8 cellular contexts compared by ENCODE assay signal in genomic region chr4:15238720-15239119, GRCh38.
DNase-seq lines count a peak whose midpoint lies in the region; ATAC-seq and TF ChIP-seq lines count a peak whose summit lies in the region.

No MANE protein-coding gene starts in this region.

- TF ChIP-seq CTCF in activated CD8-positive, alpha-beta T cell treated with anti-CD3 and anti-CD28 coated beads for 36 hours (IDR thresholded peaks at IDR 0.05): peak; percentile 83
- TF ChIP-seq CTCF in cardiac muscle cell (IDR thresholded peaks at IDR 0.05; ENCODE audit: low read depth, low read length): peak; percentile 65

- H3K36me3 Mint-ChIP-seq in activated CD8-positive, alpha-beta T cell treated with anti-CD3 and anti-CD28 coated beads for 36 hours (ENCODE audit: low read depth): no peaks in the 10 kb centered on the region

- DNase-seq in CD1c-positive myeloid dendritic cell (ENCODE audit: extremely low spot score) (peak; percentile 62), KBM-7 (peak; percentile 49), cardiac muscle cell (ENCODE audit: low read depth in 1 of 2, low spot score in 1 of 2) (peak; percentile 60 to 68), retina (peak; percentile 33), activated gamma-delta T cell (lab: John Stamatoyannopoulos, UW) (no peak)
- DNase-seq in activated CD8-positive, alpha-beta T cell treated with anti-CD3 and anti-CD28 coated beads for 36 hours: peak; percentile 43

- CTCF ChIA-PET in activated CD8-positive, alpha-beta T cell treated with anti-CD3 and anti-CD28 coated beads for 36 hours (lab: Charles Lee): interaction anchor here (0.6 to 3.8 kb wide), 10 partner anchors 8 to 226 kb away, joined by 3 to 23 read pairs (median 4); no protein-coding TSS in a partner anchor

- intact Hi-C loops in activated CD8-positive, alpha-beta T cell treated with anti-CD3 and anti-CD28 coated beads for 36 hours (cut with micrococcal nuclease): no loop called here

- H3K4me1 Mint-ChIP-seq in activated CD8-positive, alpha-beta T cell treated with anti-CD3 and anti-CD28 coated beads for 36 hours (ENCODE audit: low read depth): peaks cover 14% of the 10 kb centered on the region

- H3K27me3 ChIP-seq in cardiac muscle cell: no peaks in the 10 kb centered on the region

- H3K4me1 ChIP-seq in cardiac muscle cell (ENCODE audit: low read depth): no peaks in the 10 kb centered on the region

- H3K9me3 ChIP-seq in cardiac muscle cell (ENCODE audit: low read depth): no peaks in the 10 kb centered on the region

- no peak overlapping the region for H3K4me3 Mint-ChIP-seq in activated CD8-positive, alpha-beta T cell treated with anti-CD3 and anti-CD28 coated beads for 36 hours

- no peak overlapping the region for H3K27ac Mint-ChIP-seq in activated CD8-positive, alpha-beta T cell treated with anti-CD3 and anti-CD28 coated beads for 36 hours

- H3K36me3 ChIP-seq in cardiac muscle cell: no peaks in the 10 kb centered on the region

- in situ Hi-C loops in KBM-7 (cut with MboI; ENCODE audit: low pct_unique_long_range_greater_than_20kb, low sequenced_read_pairs): loop anchor here (25.0 kb wide), 1 partner anchor 224 kb away; the partner anchor contains the start of gene CC2D2A

- POLR2A ChIA-PET in activated CD8-positive, alpha-beta T cell treated with anti-CD3 and anti-CD28 coated beads for 36 hours (lab: Charles Lee): no interaction called here

- no peak overlapping the region for H3K4me3 ChIP-seq in cardiac muscle cell

- H3K27me3 Mint-ChIP-seq in activated CD8-positive, alpha-beta T cell treated with anti-CD3 and anti-CD28 coated beads for 36 hours: no peaks in the 10 kb centered on the region

- no peaks in the 10 kb centered on the region for H3K9me3 Mint-ChIP-seq in activated CD8-positive, alpha-beta T cell treated with anti-CD3 and anti-CD28 coated beads for 36 hours

- H3K27ac ChIP-seq in cardiac muscle cell: no peak overlapping the region

- peak; percentile 63 for ATAC-seq in GM19025 (IDR thresholded peaks at IDR 0.05; ENCODE audit: low read depth, unreplicated experiment)
- ATAC-seq in activated CD8-positive, alpha-beta T cell treated with anti-CD3 and anti-CD28 coated beads for 36 hours: peak; percentile 73
- no peak for ATAC-seq in GM18870 (IDR thresholded peaks at IDR 0.05; ENCODE audit: unreplicated experiment)
